ENCODE assay signal across 12 cellular contexts in the genomic region with DNA sequence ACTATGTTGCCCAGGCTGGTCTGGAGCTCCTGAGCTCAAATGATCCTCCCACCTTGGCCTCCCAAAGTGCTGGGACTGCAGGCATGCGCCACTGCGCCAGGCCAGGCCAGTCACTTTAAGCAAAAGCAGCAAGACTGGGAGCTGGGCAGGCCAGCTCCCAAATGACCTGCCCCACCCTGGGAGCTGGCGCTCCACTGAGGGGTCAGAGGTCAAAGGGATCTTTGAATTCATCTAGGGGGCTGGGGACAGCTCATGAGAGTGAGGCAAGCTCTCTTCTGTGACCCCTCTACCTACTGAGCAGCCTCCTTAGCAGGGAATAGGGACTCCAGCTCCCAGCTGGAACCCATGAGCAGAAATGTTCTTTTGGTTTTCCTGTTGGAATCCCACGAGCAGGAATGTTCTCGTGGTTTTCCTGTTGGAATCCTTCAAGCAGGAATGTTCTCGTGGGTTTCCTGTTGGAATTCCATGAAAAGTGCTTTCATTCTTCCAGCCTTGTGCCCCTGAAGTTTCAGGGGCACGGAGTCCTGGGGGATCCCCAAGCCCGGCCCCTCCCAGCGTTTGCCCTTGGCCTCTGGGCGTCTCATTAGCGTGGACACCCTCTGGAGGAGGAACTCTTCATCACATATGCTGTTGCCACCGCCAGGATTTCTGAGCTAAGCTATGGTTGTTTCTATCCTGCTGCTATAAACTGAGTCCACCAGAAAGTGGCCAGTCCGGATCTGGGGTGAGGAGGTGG.
A peak's percentile ranks its signal among the peaks of the same experiment; 100 is the strongest.
DNase-seq lines count a peak whose midpoint lies in the region; ATAC-seq lines count a peak whose summit lies in the region.
"Had no signal": no experiment of that assay in that cellular context is flagged by ENCODE, and none has a peak within 500 bp of the region (broad histone marks: within the 10 kb centered on the region; RNA-seq: fewer than 3 reads in every experiment).

No MANE protein-coding gene starts in this region.

- H4K8ac ChIP-seq in trophoblast cell (ENCODE audit: low read depth, low read length): no peak overlapping the region

- H2AK5ac ChIP-seq in trophoblast cell (ENCODE audit: low read length): no peak overlapping the region

- in situ Hi-C loops in SK-MEL-5 (cut with HindIII; ENCODE audit: low pct_unique_long_range_greater_than_20kb, low sequenced_read_pairs): no loop called here

- H3K79me2 ChIP-seq in trophoblast cell (ENCODE audit: control insufficient read depth, insufficient read depth, low read length, poor library complexity): no peaks in the 10 kb centered on the region

- H3K4me2 ChIP-seq in BLaER1 (peak overlapping the region; percentile 87), trophoblast cell (ENCODE audit: low read length) (peak overlapping the region; percentile 7)

- peaks cover 4% of the 10 kb centered on the region for H3K79me1 ChIP-seq in trophoblast cell (ENCODE audit: low read length)

- no peak overlapping the region for H2BK5ac ChIP-seq in trophoblast cell (ENCODE audit: low read depth, low read length, poor library complexity)

- H4K20me1 ChIP-seq in BLaER1: no peaks in the 10 kb centered on the region

- no peak overlapping the region for H3K23ac ChIP-seq in trophoblast cell (ENCODE audit: low read length)

- H2BK12ac ChIP-seq in trophoblast cell (ENCODE audit: low read length): peak overlapping the region; percentile 38

- H3K27ac ChIP-seq in BLaER1: peak overlapping the region; percentile 96
- H3K27ac ChIP-seq in trophoblast cell (ENCODE audit: low read depth, low read length): no peak overlapping the region

- H3K9me3 ChIP-seq in BLaER1: peaks cover 10% of the 10 kb centered on the region; the same call in 1 of the 2 replicates
- no peaks in the 10 kb centered on the region for H3K9me3 ChIP-seq in trophoblast cell (ENCODE audit: insufficient read depth, low read depth, low read length)
- H3K9me3 ChIP-seq in T-helper 17 cell (ENCODE audit: control insufficient read depth, low read length, poor library complexity, severe bottlenecking): no peaks in the 10 kb centered on the region

- WGBS in trophoblast cell (ENCODE audit: extremely low coverage, insufficient coverage, insufficient read length): no CpG with 5 or more reads among the region's 13 CpGs

- H3K27me3 ChIP-seq in BLaER1 (no peaks in the 10 kb centered on the region), trophoblast cell (ENCODE audit: insufficient read depth, low read length) (no peaks in the 10 kb centered on the region)

- H3K36me3 Mint-ChIP-seq in T-helper 17 cell (ENCODE audit: low read depth): peaks cover 2% of the 10 kb centered on the region
- H3K36me3 Mint-ChIP-seq: CD4-positive, alpha-beta memory T cell had no signal

- peaks cover 4% of the 10 kb centered on the region for H3K4me1 Mint-ChIP-seq in T-helper 17 cell
- H3K4me1 Mint-ChIP-seq: CD4-positive, alpha-beta memory T cell had no signal

- no peak overlapping the region for H3K14ac ChIP-seq in trophoblast cell (ENCODE audit: low read length)

- H3K18ac ChIP-seq in trophoblast cell (ENCODE audit: low read length): no peak overlapping the region

- H3K9ac ChIP-seq in BLaER1 (0 out of 2 replicates have a peak overlapping the region, but pooled peaks have one; percentile 20), trophoblast cell (ENCODE audit: low read length) (no peak overlapping the region)

- DNase-seq in SK-MEL-5 (ENCODE audit: low read depth, low spot score): peak; percentile 33
- peak; percentile 43 for DNase-seq in glomerular visceral epithelial cell (ENCODE audit: extremely low spot score)
- DNase-seq in trophoblast cell: no peak
- no peak for DNase-seq in NCI-H1436 (lab: John Stamatoyannopoulos, UW)
- DNase-seq in NCI-H187 treated with DMSO at 0.1 percent for 48 hours (lab: John Stamatoyannopoulos, UW): no peak
- DNase-seq in T-helper 17 cell: no peak
- DNase-seq: CD4-positive, alpha-beta memory T cell; NCI-H1092; stimulated activated CD4-positive, alpha-beta T cell treated with anti-CD3 and anti-CD28 coated beads, Interleukin-4, amount 100 ng/mL, for 1 hour had no signal

- ATAC-seq in HG02840 (IDR thresholded peaks at IDR 0.05; ENCODE audit: low FRiP score, unreplicated experiment) (no peak), T-helper 17 cell (no peak)
- ATAC-seq: esophagus mucosa had no signal

- no peak overlapping the region for H2AFZ ChIP-seq in trophoblast cell (ENCODE audit: insufficient read depth, low read length, poor library complexity)

- H3K27ac Mint-ChIP-seq in T-helper 17 cell: no peak overlapping the region

- H3K4ac ChIP-seq in trophoblast cell (ENCODE audit: low read depth, low read length): no peak overlapping the region

- H3K4me3 ChIP-seq in BLaER1: 0 out of 2 replicates have a peak overlapping the region, but pooled peaks have one; percentile 2
- H3K4me3 ChIP-seq in trophoblast cell (ENCODE audit: low read depth, low read length): no peak overlapping the region

- H3K36me3 ChIP-seq in BLaER1: no peaks in the 10 kb centered on the region
- H3K36me3 ChIP-seq in trophoblast cell (ENCODE audit: control insufficient read depth in 1 of 2, insufficient read depth in 2 of 2, low read length in 2 of 2): no peaks in the 10 kb centered on the region

- no peak overlapping the region for H4K91ac ChIP-seq in trophoblast cell (ENCODE audit: low read depth, low read length)

- no peak overlapping the region for H2BK120ac ChIP-seq in trophoblast cell (ENCODE audit: insufficient read depth, low read length, poor library complexity)

- H4K12ac ChIP-seq in trophoblast cell (ENCODE audit: low read depth, low read length): no peak overlapping the region

- no peak overlapping the region for H3K4me3 Mint-ChIP-seq in T-helper 17 cell
- H3K4me3 Mint-ChIP-seq: CD4-positive, alpha-beta memory T cell had no signal

- H3K27me3 Mint-ChIP-seq in T-helper 17 cell: peaks cover 13% of the 10 kb centered on the region
- H3K27me3 Mint-ChIP-seq: CD4-positive, alpha-beta memory T cell had no signal

- peaks cover 100% of the 10 kb centered on the region for H3K4me1 ChIP-seq in BLaER1
- peaks cover 17 to 18% of the 10 kb centered on the region in 2 experiments for H3K4me1 ChIP-seq in trophoblast cell (ENCODE audit: control insufficient read depth in 1 of 2, insufficient read depth in 2 of 2, low read length in 2 of 2)

Comparison
In these comparisons a context has a peak if more than half of its experiments do, and no peak if none do; other contexts are left out.
1. DNase-seq: peak in SK-MEL-5 (single experiment) and glomerular visceral epithelial cell (single experiment); none in trophoblast cell (0 of 2), NCI-H1436 (single experiment), NCI-H187 treated with DMSO at 0.1 percent for 48 hours (single experiment) and T-helper 17 cell (0 of 3).